2 cellular contexts compared by ENCODE assay signal in the genomic region with DNA sequence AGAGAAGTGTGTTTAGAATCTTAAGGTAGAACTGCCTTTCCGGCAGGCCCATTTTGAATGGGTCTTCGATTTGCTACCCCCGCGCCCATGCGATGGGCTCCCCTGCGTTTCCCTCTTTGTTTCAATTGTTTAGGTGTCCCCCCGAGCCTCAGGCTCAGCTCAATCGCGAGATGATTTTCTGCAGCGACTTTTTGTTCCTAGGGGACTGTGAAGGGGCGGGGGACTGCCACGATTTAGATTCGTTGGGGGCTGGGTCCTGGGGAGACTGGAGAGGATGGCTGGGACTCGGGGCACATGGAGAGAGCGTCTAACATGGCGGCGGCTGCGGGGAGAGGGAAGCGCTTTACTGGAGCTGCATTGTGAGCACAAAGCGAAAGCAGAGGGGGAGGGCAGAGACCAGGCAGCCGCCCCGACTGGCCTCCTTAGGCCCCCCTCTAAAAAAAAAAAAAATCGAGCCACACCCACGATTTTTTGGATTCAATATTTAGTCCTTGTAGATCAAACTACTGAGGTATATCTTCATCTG.
TF ChIP-seq lines count a peak whose summit lies in the region.

No MANE protein-coding gene starts in this region.

TF ChIP-seq in HCT116, 20 proteins besides CTCF, POLR2A, EP300 and RAD21:
- TF ChIP-seq SIN3A (IDR thresholded peaks at IDR 0.05; ENCODE audit: low read depth) (peak; percentile 36; the same call in 1 of the 2 replicates), POLR2AphosphoS5 (IDR thresholded peaks at IDR 0.05; ENCODE audit: low read depth, low read length) (no peak; the same call in 1 of the 2 replicates), TCF7L2 (IDR thresholded peaks at IDR 0.05; ENCODE audit: borderline replicate concordance, extremely low read depth, insufficient read depth, insufficient read length) (no peak), CEBPB (IDR thresholded peaks at IDR 0.05; ENCODE audit: low read depth) (no peak), EGR1 (IDR thresholded peaks at IDR 0.05; ENCODE audit: low read depth) (no peak), MAX (IDR thresholded peaks at IDR 0.05) (peak; percentile 76), YY1 (IDR thresholded peaks at IDR 0.05; ENCODE audit: extremely low read depth, insufficient replicate concordance, low read depth, low read length) (peak; percentile 86), ZFX (IDR thresholded peaks at IDR 0.05) (no peak)
- TF ChIP-seq, protein P1, sequence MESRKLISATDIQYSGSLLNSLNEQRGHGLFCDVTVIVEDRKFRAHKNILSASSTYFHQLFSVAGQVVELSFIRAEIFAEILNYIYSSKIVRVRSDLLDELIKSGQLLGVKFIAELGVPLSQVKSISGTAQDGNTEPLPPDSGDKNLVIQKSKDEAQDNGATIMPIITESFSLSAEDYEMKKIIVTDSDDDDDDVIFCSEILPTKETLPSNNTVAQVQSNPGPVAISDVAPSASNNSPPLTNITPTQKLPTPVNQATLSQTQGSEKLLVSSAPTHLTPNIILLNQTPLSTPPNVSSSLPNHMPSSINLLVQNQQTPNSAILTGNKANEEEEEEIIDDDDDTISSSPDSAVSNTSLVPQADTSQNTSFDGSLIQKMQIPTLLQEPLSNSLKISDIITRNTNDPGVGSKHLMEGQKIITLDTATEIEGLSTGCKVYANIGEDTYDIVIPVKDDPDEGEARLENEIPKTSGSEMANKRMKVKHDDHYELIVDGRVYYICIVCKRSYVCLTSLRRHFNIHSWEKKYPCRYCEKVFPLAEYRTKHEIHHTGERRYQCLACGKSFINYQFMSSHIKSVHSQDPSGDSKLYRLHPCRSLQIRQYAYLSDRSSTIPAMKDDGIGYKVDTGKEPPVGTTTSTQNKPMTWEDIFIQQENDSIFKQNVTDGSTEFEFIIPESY (IDR thresholded peaks at IDR 0.05; ENCODE audit: extremely low read depth, insufficient replicate concordance, low read length) = no peak

TF ChIP-seq in K562, 482 proteins besides CTCF, POLR2A, EP300 and RAD21 (continues in another document):
- TF ChIP-seq, protein P2, sequence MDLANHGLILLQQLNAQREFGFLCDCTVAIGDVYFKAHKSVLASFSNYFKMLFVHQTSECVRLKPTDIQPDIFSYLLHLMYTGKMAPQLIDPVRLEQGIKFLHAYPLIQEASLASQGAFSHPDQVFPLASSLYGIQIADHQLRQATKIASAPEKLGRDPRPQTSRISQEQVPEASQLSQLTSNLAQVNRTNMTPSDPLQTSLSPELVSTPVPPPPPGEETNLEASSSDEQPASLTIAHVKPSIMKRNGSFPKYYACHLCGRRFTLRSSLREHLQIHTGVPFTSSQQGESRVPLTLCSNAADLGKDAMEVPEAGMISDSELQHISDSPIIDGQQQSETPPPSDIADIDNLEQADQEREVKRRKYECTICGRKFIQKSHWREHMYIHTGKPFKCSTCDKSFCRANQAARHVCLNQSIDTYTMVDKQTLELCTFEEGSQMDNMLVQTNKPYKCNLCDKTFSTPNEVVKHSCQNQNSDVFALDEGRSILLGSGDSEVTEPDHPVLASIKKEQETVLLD (IDR thresholded peaks at IDR 0.05) = no peak
- peak; percentile 44 to 45; a peak in 1 of 4 replicates for TF ChIP-seq UBTF (IDR thresholded peaks at IDR 0.05; ENCODE audit: borderline replicate concordance in 1 of 2, low read depth in 2 of 2, low read length in 2 of 2)
- TF ChIP-seq, protein P3, sequence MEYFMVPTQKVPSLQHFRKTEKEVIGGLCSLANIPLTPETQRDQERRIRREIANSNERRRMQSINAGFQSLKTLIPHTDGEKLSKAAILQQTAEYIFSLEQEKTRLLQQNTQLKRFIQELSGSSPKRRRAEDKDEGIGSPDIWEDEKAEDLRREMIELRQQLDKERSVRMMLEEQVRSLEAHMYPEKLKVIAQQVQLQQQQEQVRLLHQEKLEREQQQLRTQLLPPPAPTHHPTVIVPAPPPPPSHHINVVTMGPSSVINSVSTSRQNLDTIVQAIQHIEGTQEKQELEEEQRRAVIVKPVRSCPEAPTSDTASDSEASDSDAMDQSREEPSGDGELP (CRISPR knock-in tag; IDR thresholded peaks at IDR 0.05; ENCODE audit: borderline replicate concordance) = 0 out of 2 replicates have a peak, but pooled peaks have one; percentile 24
- TF ChIP-seq SP1 (CRISPR knock-in tag; IDR thresholded peaks at IDR 0.05) = peak; percentile 23; the same call in 1 of the 2 replicates
- no peak for TF ChIP-seq YBX1 (IDR thresholded peaks at IDR 0.05)
- TF ChIP-seq MBD2 (IDR thresholded peaks at IDR 0.05; ENCODE audit: borderline replicate concordance, low read depth) = peak; percentile 35; the same call in 1 of the 2 replicates
- TF ChIP-seq FOXP1 (CRISPR knock-in tag; IDR thresholded peaks at IDR 0.05) = no peak
- TF ChIP-seq TAF9B (IDR thresholded peaks at IDR 0.05; ENCODE audit: partially characterized antibody) = peak; percentile 43
- peak; percentile 45; the same call in 1 of the 2 replicates for TF ChIP-seq LCOR (CRISPR knock-in tag; IDR thresholded peaks at IDR 0.05)
- TF ChIP-seq TAF7 (tag; IDR thresholded peaks at IDR 0.05) = peak; percentile 64; the same call in 1 of the 2 replicates
- no peak for TF ChIP-seq ZNF197 (CRISPR knock-in tag; IDR thresholded peaks at IDR 0.05; ENCODE audit: low read depth)
- 0 out of 2 replicates have a peak, but pooled peaks have one; percentile 21 for TF ChIP-seq GABPB1 (CRISPR knock-in tag; IDR thresholded peaks at IDR 0.05)
- no peak for TF ChIP-seq CREBBP (IDR thresholded peaks at IDR 0.05; ENCODE audit: low read depth, low read length)
- TF ChIP-seq KDM4B (IDR thresholded peaks at IDR 0.05; ENCODE audit: borderline replicate concordance in 2 of 2, low read depth in 1 of 2) = no peak
- TF ChIP-seq MAZ (CRISPR knock-in tag; conservative IDR thresholded peaks at IDR 0.05 in 1 of 2, IDR thresholded peaks at IDR 0.05 in 1 of 2) = peak in 1 of 2 experiments; percentile 34; a peak in 2 of 4 replicates
- peak; percentile 35; the same call in 1 of the 2 replicates for TF ChIP-seq POLR2AphosphoS5 (IDR thresholded peaks at IDR 0.05; ENCODE audit: control insufficient read depth, insufficient read depth, low read depth, low read length)
- TF ChIP-seq HDAC1 (IDR thresholded peaks at IDR 0.05) = 0 out of 4 replicates have a peak, but pooled peaks of 1 of the 2 experiments have one; percentile 50
- TF ChIP-seq TAF1 (IDR thresholded peaks at IDR 0.05; ENCODE audit: control insufficient read depth, extremely low read depth, insufficient read depth, low read length, severe bottlenecking) = peak; percentile 84
- TF ChIP-seq BRD4 (IDR thresholded peaks at IDR 0.05) = peak; percentile 85; the same call in 1 of the 2 replicates
- no peak for TF ChIP-seq NCOA4 (IDR thresholded peaks at IDR 0.05; ENCODE audit: partially characterized antibody)
- no peak for TF ChIP-seq PKNOX1 (IDR thresholded peaks at IDR 0.05)
- TF ChIP-seq ZNF512 (tag; IDR thresholded peaks at IDR 0.05) = no peak
- TF ChIP-seq EGR1 (conservative IDR thresholded peaks at IDR 0.05) = 0 out of 2 replicates have a peak, but pooled peaks have one; percentile 2
- TF ChIP-seq MYC (IDR thresholded peaks at IDR 0.05; ENCODE audit: low read depth, low read length) = peak; percentile 97
- 0 out of 2 replicates have a peak, but pooled peaks have one; percentile 67 for TF ChIP-seq MYC (CRISPR knock-in tag; IDR thresholded peaks at IDR 0.05; ENCODE audit: borderline replicate concordance, low read depth)
- TF ChIP-seq MNT (conservative IDR thresholded peaks at IDR 0.05) = peak; percentile 69 to 80
- peak; percentile 79 for TF ChIP-seq TBP (optimal IDR thresholded peaks at IDR 0.05; ENCODE audit: low read depth, low read length)
- TF ChIP-seq ZNF75A (CRISPR knock-in tag; IDR thresholded peaks at IDR 0.05) = no peak
- no peak for TF ChIP-seq SMARCB1 (IDR thresholded peaks at IDR 0.05; ENCODE audit: insufficient read length, low read depth)
- no peak for TF ChIP-seq HMG20A (CRISPR knock-in tag; conservative IDR thresholded peaks at IDR 0.05)
- 0 out of 2 replicates have a peak, but pooled peaks have one; percentile 35 for TF ChIP-seq TOE1 (IDR thresholded peaks at IDR 0.05; ENCODE audit: borderline replicate concordance)
- no peak for TF ChIP-seq TOE1 (CRISPR knock-in tag; IDR thresholded peaks at IDR 0.05; ENCODE audit: borderline replicate concordance, low read depth)
- TF ChIP-seq, protein P4, sequence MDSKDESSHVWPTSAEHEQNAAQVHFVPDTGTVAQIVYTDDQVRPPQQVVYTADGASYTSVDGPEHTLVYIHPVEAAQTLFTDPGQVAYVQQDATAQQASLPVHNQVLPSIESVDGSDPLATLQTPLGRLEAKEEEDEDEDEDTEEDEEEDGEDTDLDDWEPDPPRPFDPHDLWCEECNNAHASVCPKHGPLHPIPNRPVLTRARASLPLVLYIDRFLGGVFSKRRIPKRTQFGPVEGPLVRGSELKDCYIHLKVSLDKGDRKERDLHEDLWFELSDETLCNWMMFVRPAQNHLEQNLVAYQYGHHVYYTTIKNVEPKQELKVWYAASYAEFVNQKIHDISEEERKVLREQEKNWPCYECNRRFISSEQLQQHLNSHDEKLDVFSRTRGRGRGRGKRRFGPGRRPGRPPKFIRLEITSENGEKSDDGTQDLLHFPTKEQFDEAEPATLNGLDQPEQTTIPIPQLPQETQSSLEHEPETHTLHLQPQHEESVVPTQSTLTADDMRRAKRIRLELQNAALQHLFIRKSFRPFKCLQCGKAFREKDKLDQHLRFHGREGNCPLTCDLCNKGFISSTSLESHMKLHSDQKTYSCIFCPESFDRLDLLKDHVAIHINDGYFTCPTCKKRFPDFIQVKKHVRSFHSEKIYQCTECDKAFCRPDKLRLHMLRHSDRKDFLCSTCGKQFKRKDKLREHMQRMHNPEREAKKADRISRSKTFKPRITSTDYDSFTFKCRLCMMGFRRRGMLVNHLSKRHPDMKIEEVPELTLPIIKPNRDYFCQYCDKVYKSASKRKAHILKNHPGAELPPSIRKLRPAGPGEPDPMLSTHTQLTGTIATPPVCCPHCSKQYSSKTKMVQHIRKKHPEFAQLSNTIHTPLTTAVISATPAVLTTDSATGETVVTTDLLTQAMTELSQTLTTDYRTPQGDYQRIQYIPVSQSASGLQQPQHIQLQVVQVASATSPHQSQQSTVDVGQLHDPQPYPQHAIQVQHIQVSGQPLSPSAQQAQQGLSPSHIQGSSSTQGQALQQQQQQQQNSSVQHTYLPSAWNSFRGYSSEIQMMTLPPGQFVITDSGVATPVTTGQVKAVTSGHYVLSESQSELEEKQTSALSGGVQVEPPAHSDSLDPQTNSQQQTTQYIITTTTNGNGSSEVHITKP (IDR thresholded peaks at IDR 0.05; ENCODE audit: partially characterized antibody) = peak; percentile 57
- TF ChIP-seq KLF6 (CRISPR knock-in tag; IDR thresholded peaks at IDR 0.05; ENCODE audit: borderline replicate concordance) = no peak
- peak; percentile 67; the same call in 1 of the 2 replicates for TF ChIP-seq NKRF (IDR thresholded peaks at IDR 0.05; ENCODE audit: borderline replicate concordance)
